In genomic region chrX:104113237-104113965, GRCh38 we compare ENCODE assay signal across 8 cellular contexts. TPM values are rescaled to one million over a fixed set of nuclear protein-coding genes. Genes with fewer than 3 reads are reported as not detected.
A peak's percentile ranks its signal among the peaks of the same experiment; 100 is the strongest.
DNase-seq lines count a peak whose midpoint lies in the region; ATAC-seq, FAIRE-seq and TF ChIP-seq lines count a peak whose summit lies in the region.

No MANE protein-coding gene starts in this region.

- no peaks in the 10 kb centered on the region for H3K79me2 ChIP-seq in endothelial cell of umbilical vein (ENCODE audit: control insufficient read depth, insufficient read depth, low read length)

- H3K9ac ChIP-seq in endothelial cell of umbilical vein (replicated peaks; ENCODE audit: extremely low read depth, insufficient read depth, low read length): peak overlapping the region; percentile 80

- peak overlapping the region; percentile 91 for H2AFZ ChIP-seq in endothelial cell of umbilical vein (ENCODE audit: low read depth, low read length)

- peak; percentile 92 for FAIRE-seq in endothelial cell of umbilical vein (lab: Jason Lieb, UNC)

- H4K20me1 ChIP-seq in endothelial cell of umbilical vein (replicated peaks; ENCODE audit: control insufficient read depth, extremely low read depth, insufficient read depth, low read length): no peaks in the 10 kb centered on the region

- H3K9me1 ChIP-seq in endothelial cell of umbilical vein (replicated peaks; ENCODE audit: control insufficient read depth, extremely low read depth, insufficient read depth, low read length): no peaks in the 10 kb centered on the region

- no peak for TF ChIP-seq POLR2A in endothelial cell of umbilical vein (IDR thresholded peaks at IDR 0.05; ENCODE audit: low read depth, low read length)

- peak; percentile 58 for TF ChIP-seq CTCF in AG09309 (IDR thresholded peaks at IDR 0.05; ENCODE audit: control insufficient read depth, insufficient read depth, low read depth, low read length, missing control alignments)
- peak; percentile 39 to 40 for TF ChIP-seq CTCF in endothelial cell of umbilical vein (IDR thresholded peaks at IDR 0.05; ENCODE audit: extremely low read depth in 1 of 2, insufficient read depth in 1 of 2, low read depth in 1 of 2, low read length in 2 of 2)
- peak; percentile 26 for TF ChIP-seq CTCF in mucosa of descending colon (IDR thresholded peaks at IDR 0.05)

- peaks cover 12% of the 10 kb centered on the region for H3K4me1 ChIP-seq in endothelial cell of umbilical vein (ENCODE audit: control insufficient read depth, extremely low read depth, insufficient read depth, low read length)
- no peaks in the 10 kb centered on the region for H3K4me1 ChIP-seq in mucosa of descending colon (ENCODE audit: low read depth)

- H3K4me2 ChIP-seq in endothelial cell of umbilical vein (ENCODE audit: insufficient read depth, low read length): peak overlapping the region; percentile 81

- intact Hi-C loops in endothelial cell of umbilical vein (cut with micrococcal nuclease) (loop anchor here (1.0 to 5.0 kb wide), 4 partner anchors 15 to 426 kb away; partner anchors contain the start of genes MORF4L2 and SLC25A53), mucosa of descending colon (cut with DNase I, micrococcal nuclease) (no loop called here)

- DNase-seq in AG09309 (ENCODE audit: low read depth): no peak
- DNase-seq in NCI-H510A (lab: John Stamatoyannopoulos, UW): peak; percentile 6
- DNase-seq in activated CD8-positive, alpha-beta memory T cell treated with anti-CD3 and anti-CD28 coated beads, Interleukin-2, amount 50 U/mL, for 1 hour (ENCODE audit: extremely low read depth): peak; percentile 20
- DNase-seq in endothelial cell of umbilical vein (ENCODE audit: low read depth, low spot score): peak; percentile 52
- peak in 2 of 3 donors; percentile 53 to 59 for DNase-seq in mucosa of descending colon
- DNase-seq in stimulated activated naive CD4-positive, alpha-beta T cell (lab: John Stamatoyannopoulos, UW): peak in 5 of 6 experiments; percentile 4 to 46 (median 20)

- ATAC-seq in GM18517 (IDR thresholded peaks at IDR 0.05; ENCODE audit: unreplicated experiment) (peak; percentile 30), HG03175 (IDR thresholded peaks at IDR 0.05; ENCODE audit: unreplicated experiment) (peak; percentile 50), mucosa of descending colon (peak; percentile 70)

- POLR2A ChIA-PET in endothelial cell of umbilical vein (lab: Charles Lee): no interaction called here

- peak overlapping the region; percentile 58 for H3K4me3 ChIP-seq in AG09309 (ENCODE audit: control insufficient read depth, low read depth, low read length)
- H3K4me3 ChIP-seq in endothelial cell of umbilical vein (replicated peaks in 1 of 3; ENCODE audit: insufficient read depth in 1 of 3, low read depth in 1 of 3, low read length in 3 of 3): peak overlapping the region; percentile 67 to 76 (median 70)
- H3K4me3 ChIP-seq in mucosa of descending colon: no peak overlapping the region

- CTCF ChIA-PET in endothelial cell of umbilical vein (lab: Charles Lee): interaction anchor here (1.1 to 2.3 kb wide), 9 partner anchors 9 to 282 kb away, joined by 4 to 21 read pairs (median 6); partner anchors contain the start of genes RAB9B and SLC25A53

- no peaks in the 10 kb centered on the region for H3K27me3 ChIP-seq in endothelial cell of umbilical vein (ENCODE audit: control insufficient read depth in 2 of 2, insufficient read depth in 2 of 2, low read length in 2 of 2)

- dilution Hi-C loops in endothelial cell of umbilical vein (cut with MboI; ENCODE audit: extremely low pct_ligation_motif_present, low sequenced_read_pairs): no loop called here

- peak overlapping the region; percentile 72 for H3K27ac ChIP-seq in endothelial cell of umbilical vein (ENCODE audit: insufficient read depth, low read depth, low read length)

- no peaks in the 10 kb centered on the region for H3K9me3 ChIP-seq in endothelial cell of umbilical vein (replicated peaks; ENCODE audit: control insufficient read depth, insufficient read depth, low read length)
- H3K9me3 ChIP-seq in mucosa of descending colon: no peaks in the 10 kb centered on the region

- TSS peak; percentile 21 for BruUV-seq in endothelial cell of umbilical vein (replicated peaks; lab: Mats Ljungman, UMichigan)

- H3K36me3 ChIP-seq in endothelial cell of umbilical vein (ENCODE audit: control insufficient read depth in 2 of 2, extremely low read depth in 1 of 2, insufficient read depth in 2 of 2, low read length in 2 of 2): no peaks in the 10 kb centered on the region
- H3K36me3 ChIP-seq in mucosa of descending colon (ENCODE audit: low read depth): no peaks in the 10 kb centered on the region

TF ChIP-seq in endothelial cell of umbilical vein, 7 proteins besides CTCF, POLR2A, EP300 and RAD21:
- TF ChIP-seq JUN (IDR thresholded peaks at IDR 0.05; ENCODE audit: borderline replicate concordance, insufficient read depth, insufficient read length, low read depth) (no peak), FOS (IDR thresholded peaks at IDR 0.05; ENCODE audit: borderline replicate concordance, insufficient read depth, low read length) (no peak), MYC (IDR thresholded peaks at IDR 0.05; ENCODE audit: low read depth, low read length) (no peak)
TF ChIP-seq in endothelial cell of umbilical vein: peak in this region for 0.

RNA-seq across cellular contexts. Expression of gene ZCCHC18, which starts 1.1 kb away (rescaled TPM):
- total RNA-seq in endothelial cell of umbilical vein: 1.6 and 2.3 TPM in 2 replicates
- 2.5 and 2.7 TPM in 2 replicates for polyA plus RNA-seq in endothelial cell of umbilical vein
- polyA plus RNA-seq in endothelial cell of umbilical vein (2011; cell fraction: cytosol; rRNA removed): 2.0 and 4.8 TPM in 2 replicates
- polyA plus RNA-seq in endothelial cell of umbilical vein (2011; cell fraction: nucleus; rRNA removed): 10.4 and 11.9 TPM in 2 replicates
- 3.1 and 3.6 TPM in 2 replicates for polyA plus RNA-seq in endothelial cell of umbilical vein (2012)
- 1.2 and 1.9 TPM in 2 replicates for polyA minus RNA-seq in endothelial cell of umbilical vein
- not detected for polyA minus RNA-seq in endothelial cell of umbilical vein (2011; cell fraction: cytosol; rRNA and poly(A)+ RNA removed)
- 2.2 and 3.2 TPM in 2 replicates for polyA minus RNA-seq in endothelial cell of umbilical vein (2011; cell fraction: nucleus; rRNA and poly(A)+ RNA removed)
- 1 to 10 TPM in 1 of 3 donors, under 1 TPM in 2; 0.14 to 1.0 (median 0.55) TPM for total RNA-seq in mucosa of descending colon

RNA-seq across cellular contexts. Expression of gene TMSB15C, which starts 37.4 kb away (rescaled TPM):
- total RNA-seq in endothelial cell of umbilical vein (6.9 and 7.0 TPM in 2 replicates), mucosa of descending colon (1 to 10 TPM in 1 of 3 donors, under 1 TPM in 2; 0.84 to 2.6 (median 0.87) TPM)
- polyA plus RNA-seq in endothelial cell of umbilical vein: 2.5 and 3.1 TPM in 2 replicates
- 2.6 and 2.7 TPM in 2 replicates for polyA plus RNA-seq in endothelial cell of umbilical vein (2011; cell fraction: cytosol; rRNA removed)
- polyA plus RNA-seq in endothelial cell of umbilical vein (2011; cell fraction: nucleus; rRNA removed): 9.0 and 11.0 TPM in 2 replicates
- polyA plus RNA-seq in endothelial cell of umbilical vein (2012): 3.6 and 3.8 TPM in 2 replicates
- polyA minus RNA-seq in endothelial cell of umbilical vein: 2.1 TPM in 2 replicates
- polyA minus RNA-seq in endothelial cell of umbilical vein (2011; cell fraction: cytosol; rRNA and poly(A)+ RNA removed): not detected
- 4.6 and 8.1 TPM in 2 replicates for polyA minus RNA-seq in endothelial cell of umbilical vein (2011; cell fraction: nucleus; rRNA and poly(A)+ RNA removed)

RNA-seq across cellular contexts. Expression of gene SLC25A53, which starts 43.4 kb away (rescaled TPM):
- total RNA-seq in endothelial cell of umbilical vein (5.7 and 6.3 TPM in 2 replicates), mucosa of descending colon (10 to 100 TPM in 1 of 3 donors, 1 to 10 TPM in 2; 7.2 to 18.0 (median 8.5) TPM)
- polyA plus RNA-seq in endothelial cell of umbilical vein: 3.0 and 4.6 TPM in 2 replicates
- 4.6 and 5.1 TPM in 2 replicates for polyA plus RNA-seq in endothelial cell of umbilical vein (2011; cell fraction: cytosol; rRNA removed)
- polyA plus RNA-seq in endothelial cell of umbilical vein (2011; cell fraction: nucleus; rRNA removed): 5.6 and 5.9 TPM in 2 replicates
- polyA plus RNA-seq in endothelial cell of umbilical vein (2012): 8.3 TPM in 2 replicates
- polyA minus RNA-seq in endothelial cell of umbilical vein: 5.1 and 11.5 TPM in 2 replicates
- polyA minus RNA-seq in endothelial cell of umbilical vein (2011; cell fraction: cytosol; rRNA and poly(A)+ RNA removed): 2.4 TPM
- 3.7 and 5.8 TPM in 2 replicates for polyA minus RNA-seq in endothelial cell of umbilical vein (2011; cell fraction: nucleus; rRNA and poly(A)+ RNA removed)

RNA-seq across cellular contexts. Expression of gene FAM199X, which starts 52.9 kb away (rescaled TPM):
- total RNA-seq in endothelial cell of umbilical vein (16.8 and 18.1 TPM in 2 replicates), mucosa of descending colon (10 to 100 TPM; 18.3 to 22.2 (median 21.9) TPM)
- polyA plus RNA-seq in endothelial cell of umbilical vein: 2.7 and 4.0 TPM in 2 replicates
- 3.3 and 3.6 TPM in 2 replicates for polyA plus RNA-seq in endothelial cell of umbilical vein (2011; cell fraction: cytosol; rRNA removed)
- 5.2 and 7.9 TPM in 2 replicates for polyA plus RNA-seq in endothelial cell of umbilical vein (2011; cell fraction: nucleus; rRNA removed)
- polyA plus RNA-seq in endothelial cell of umbilical vein (2012): 15.1 and 19.0 TPM in 2 replicates
- 7.9 and 8.6 TPM in 2 replicates for polyA minus RNA-seq in endothelial cell of umbilical vein
- polyA minus RNA-seq in endothelial cell of umbilical vein (2011; cell fraction: cytosol; rRNA and poly(A)+ RNA removed): 9.9 TPM
- 5.5 and 7.2 TPM in 2 replicates for polyA minus RNA-seq in endothelial cell of umbilical vein (2011; cell fraction: nucleus; rRNA and poly(A)+ RNA removed)
